ENCODE assay signal across 9 cellular contexts in the genomic region with DNA sequence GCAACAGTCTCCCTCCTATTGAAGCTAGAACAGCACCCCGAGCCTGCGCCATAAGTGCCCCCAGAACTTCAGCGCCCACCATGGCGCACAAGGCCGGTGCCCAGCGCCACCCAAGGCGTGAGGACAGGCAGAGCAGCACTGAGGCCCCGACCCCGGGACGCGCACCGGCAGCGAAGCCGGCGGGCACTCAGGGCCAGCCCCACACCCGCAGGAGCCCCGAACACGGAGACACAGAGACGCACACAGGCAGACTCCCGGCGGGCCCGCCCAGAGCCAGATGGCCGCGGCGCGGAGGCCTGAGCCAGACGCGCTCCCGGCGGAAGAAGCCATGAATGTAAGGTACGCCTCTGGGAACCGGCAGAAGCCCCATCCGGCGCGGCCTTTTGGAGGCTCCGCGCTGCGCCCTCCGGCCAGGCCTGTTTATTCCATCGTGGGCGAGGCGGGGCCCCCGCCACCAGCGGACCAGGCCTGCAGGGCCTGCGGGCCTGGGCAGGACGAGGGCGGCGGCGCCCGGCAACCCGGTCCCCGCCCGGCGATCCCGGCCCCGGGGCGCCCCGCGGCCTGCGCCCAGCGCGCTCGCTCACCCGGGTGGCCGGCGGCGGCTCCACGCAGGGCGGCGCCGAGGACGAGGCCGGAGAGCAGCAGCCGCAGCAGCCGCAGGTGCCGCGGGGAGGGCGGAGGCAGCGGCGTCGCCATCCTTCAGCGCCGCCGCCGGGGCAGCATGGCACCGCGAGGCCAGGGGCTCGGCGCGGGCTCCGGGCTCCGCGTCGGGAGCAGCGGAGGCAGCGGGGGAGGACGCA. TPM values are rescaled to one million over a fixed set of nuclear protein-coding genes. Genes with fewer than 3 reads are reported as not detected.
DNase-seq lines count a peak whose midpoint lies in the region; ATAC-seq and TF ChIP-seq lines count a peak whose summit lies in the region.
"Had no signal": no experiment of that assay in that cellular context is flagged by ENCODE, and none has a peak within 500 bp of the region (broad histone marks: within the 10 kb centered on the region; RNA-seq: fewer than 3 reads in every experiment).

No MANE protein-coding gene starts in this region.

- H2BK12ac ChIP-seq in mesenchymal stem cell (ENCODE audit: low read length in 2 of 2): no peak overlapping the region

- H2BK15ac ChIP-seq in mesenchymal stem cell (ENCODE audit: low read depth, poor library complexity, severe bottlenecking): no peak overlapping the region

- no peak overlapping the region for H3K4ac ChIP-seq in mesenchymal stem cell (ENCODE audit: low read depth in 1 of 2, low read length in 2 of 2)

- TF ChIP-seq CTCF in coronary artery (IDR thresholded peaks at IDR 0.05): no peak

- peaks cover 30 to 63% of the 10 kb centered on the region in 2 experiments for H3K27me3 ChIP-seq in mesenchymal stem cell (ENCODE audit: control insufficient read depth in 1 of 2, insufficient read depth in 1 of 2, low read length in 2 of 2)
- no peaks in the 10 kb centered on the region for H3K27me3 ChIP-seq in aorta (ENCODE audit: control insufficient read depth in 1 of 2, insufficient read depth in 2 of 2, low read length in 1 of 2)

- peaks cover 27% of the 10 kb centered on the region for H3K4me1 ChIP-seq in mesenchymal stem cell (ENCODE audit: control insufficient read depth, insufficient read depth, low read depth, low read length)
- no peaks in the 10 kb centered on the region for H3K4me1 ChIP-seq in aorta (ENCODE audit: control insufficient read depth in 1 of 2, insufficient read depth in 2 of 2, low read length in 2 of 2)

- H3K36me3 ChIP-seq in mesenchymal stem cell (ENCODE audit: control insufficient read depth in 1 of 2, insufficient read depth in 2 of 2, low read depth in 1 of 2, low read length in 2 of 2) (peaks cover 0 to 13% of the 10 kb centered on the region in 2 experiments), aorta (ENCODE audit: control insufficient read depth in 1 of 2, insufficient read depth in 2 of 2, low read length in 1 of 2) (no peaks in the 10 kb centered on the region)

- no peaks in the 10 kb centered on the region for H3K9me3 ChIP-seq in mesenchymal stem cell (ENCODE audit: control insufficient read depth, low read length)
- no peaks in the 10 kb centered on the region for H3K9me3 ChIP-seq in aorta (ENCODE audit: control insufficient read depth, low read length)

- peak overlapping the region; percentile 96 for H2AFZ ChIP-seq in mesenchymal stem cell (ENCODE audit: low read depth, low read length)

- no peak overlapping the region for H2BK5ac ChIP-seq in mesenchymal stem cell (ENCODE audit: low read depth, low read length, poor library complexity, severe bottlenecking)

- H4K8ac ChIP-seq in mesenchymal stem cell (ENCODE audit: low read length): peak overlapping the region; percentile 55

- no peak for ATAC-seq in aorta (ENCODE audit: low FRiP score)

- no peak overlapping the region for H2BK120ac ChIP-seq in mesenchymal stem cell (ENCODE audit: low read depth, low read length)

- H3K14ac ChIP-seq in mesenchymal stem cell (ENCODE audit: low read length in 2 of 2): no peak overlapping the region

- no peak overlapping the region for H4K91ac ChIP-seq in mesenchymal stem cell (ENCODE audit: low read length)

- peak overlapping the region; percentile 81 for H3K4me3 ChIP-seq in coronary artery
- H3K4me3 ChIP-seq in mesenchymal stem cell (ENCODE audit: insufficient read depth in 1 of 2, low read depth in 1 of 2, low read length in 2 of 2): peak overlapping the region; percentile 63 to 82
- H3K4me3 ChIP-seq in aorta (ENCODE audit: low read length in 2 of 2): peak overlapping the region; percentile 42 to 53

- DNase-seq in EL (peak; percentile 58), NCI-H774 (lab: John Stamatoyannopoulos, UW) (peak; percentile 9), coronary artery (ENCODE audit: low spot score) (no peak), mesenchymal stem cell (peak; percentile 48), aorta (peak in 1 of 2 donors; percentile 79), GM19240 (ENCODE audit: insufficient read length, low spot score) (no peak), HPDE6-E6E7 (ENCODE audit: extremely low spot score) (no peak), DMS153 (lab: John Stamatoyannopoulos, UW) (no peak)

- peak overlapping the region; percentile 72 for H3K9ac ChIP-seq in mesenchymal stem cell (ENCODE audit: low read length)

- H3K4me2 ChIP-seq in mesenchymal stem cell (ENCODE audit: low read length, poor library complexity, severe bottlenecking): peak overlapping the region; percentile 91

- no peaks in the 10 kb centered on the region for H3K79me1 ChIP-seq in mesenchymal stem cell (replicated peaks; ENCODE audit: low read length, poor library complexity, severe bottlenecking)

- intact Hi-C loops in aorta (cut with DNase I): no loop called here

- H3K23ac ChIP-seq in mesenchymal stem cell (ENCODE audit: low read length in 2 of 2): no peak overlapping the region

- H3K27ac ChIP-seq in coronary artery (peak overlapping the region in 1 of 2 donors; percentile 78), mesenchymal stem cell (ENCODE audit: low read length, poor library complexity, severe bottlenecking) (no peak overlapping the region), aorta (ENCODE audit: low read depth in 1 of 2, low read length in 2 of 2) (no peak overlapping the region)

- no peak overlapping the region for H2AK5ac ChIP-seq in mesenchymal stem cell (ENCODE audit: low read length, severe bottlenecking)

- WGBS in mesenchymal stem cell: 13% methylated on average over 47 of the region's 97 CpGs
- 2% methylated on average over 74 to 97 of the region's 97 CpGs for WGBS in aorta, 2 donors

- H3K18ac ChIP-seq in mesenchymal stem cell (ENCODE audit: low read depth in 1 of 2, low read length in 2 of 2): peak overlapping the region in 1 of 2 experiments; percentile 42

RNA-seq across cellular contexts. Expression of a gene that starts 0.5 kb away (rescaled TPM):
- polyA plus RNA-seq in mesenchymal stem cell (2013, experiment 1 of 2): 27.3 TPM
- polyA plus RNA-seq in mesenchymal stem cell (2013, experiment 2 of 2): 25.4 TPM
- total RNA-seq in aorta: 100 to 1,000 TPM in 1 of 2 donors, 10 to 100 TPM in 1; 99.3 to 217 TPM
- polyA plus RNA-seq in aorta: 100 to 1,000 TPM in 1 of 2 donors, 10 to 100 TPM in 1; 26.5 to 190 TPM

RNA-seq across cellular contexts. Expression of a gene that starts 8.4 kb away (rescaled TPM):
- not detected for polyA plus RNA-seq in mesenchymal stem cell (2013, experiment 1 of 2)
- not detected for polyA plus RNA-seq in mesenchymal stem cell (2013, experiment 2 of 2)
- 1 to 10 TPM in 1 of 2 donors, under 1 TPM in 1; 0.16 to 1.7 TPM for total RNA-seq in aorta
- polyA plus RNA-seq in aorta: not detected
- total RNA-seq: T-helper 1 cell treated with Interleukin-12 subunit alpha and Interleukin-12 subunit beta and Interleukin-4 antibody, amounts not matched to agents 30 ng/mL and 1 ng/mL, for 36 hours had no signal

RNA-seq across cellular contexts. Expression of a gene that starts 13.6 kb away (rescaled TPM):
- polyA plus RNA-seq in mesenchymal stem cell (2013, experiment 1 of 2): not detected
- polyA plus RNA-seq in mesenchymal stem cell (2013, experiment 2 of 2): not detected
- under 1 TPM; 0.27 to 0.68 TPM for total RNA-seq in aorta
- polyA plus RNA-seq in aorta: not detected

RNA-seq across cellular contexts. Expression of a gene that starts 17.5 kb away (rescaled TPM):
- polyA plus RNA-seq in mesenchymal stem cell (2013, experiment 1 of 2): 20.0 TPM
- polyA plus RNA-seq in mesenchymal stem cell (2013, experiment 2 of 2): 17.9 TPM
- total RNA-seq in aorta: 10 to 100 TPM; 27.3 to 60.0 TPM
- polyA plus RNA-seq in aorta: 10 to 100 TPM in 1 of 2 donors, 1 to 10 TPM in 1; 9.0 to 48.1 TPM

RNA-seq across cellular contexts. Expression of a gene that starts 24.9 kb away (rescaled TPM):
- 1.3 TPM for polyA plus RNA-seq in mesenchymal stem cell (2013, experiment 1 of 2)
- 1.2 TPM for polyA plus RNA-seq in mesenchymal stem cell (2013, experiment 2 of 2)
- total RNA-seq in aorta: under 1 TPM; 0.26 to 0.60 TPM
- polyA plus RNA-seq in aorta: under 1 TPM in 1 of 2 donors, not detected in 1; 0.50 TPM

Comparison
In these comparisons a context has a peak if more than half of its experiments do, and no peak if none do; other contexts are left out.
1. DNase-seq: peak in EL (single experiment), NCI-H774 (single experiment) and mesenchymal stem cell (single experiment); none in coronary artery (single experiment), GM19240 (single experiment), HPDE6-E6E7 (single experiment) and DMS153 (single experiment).
2. Peak in every context shown above with its lines, with median percentiles within 50 percentile points of each other: H3K4me3 ChIP-seq.